ENCODE assay signal across 14 cellular contexts in genomic region chr3:25041871-25042584, GRCh38.
DNase-seq lines count a peak whose midpoint lies in the region; ATAC-seq and TF ChIP-seq lines count a peak whose summit lies in the region.
"Had no signal": no experiment of that assay in that cellular context is flagged by ENCODE, and none has a peak within 500 bp of the region (broad histone marks: within the 10 kb centered on the region; RNA-seq: fewer than 3 reads in every experiment).

No MANE protein-coding gene starts in this region.

- intact Hi-C loops in Right ventricle myocardium superior (cut with DNase I) (no loop called here), cardiac septum (cut with DNase I) (loop anchor here (2.0 to 5.0 kb wide), 2 partner anchors 385 to 550 kb away; no protein-coding TSS in a partner anchor), left ventricle myocardium superior (cut with micrococcal nuclease) (no loop called here)

- ATAC-seq in Right ventricle myocardium superior (ENCODE audit: poor library complexity) (peak; percentile 68), left ventricle myocardium superior (peak; percentile 85)
- ATAC-seq: GM23338 had no signal

- H3K27ac Mint-ChIP-seq in type B pancreatic cell, result no peak overlapping the region
- H3K27ac Mint-ChIP-seq: B cell; CD4-positive, alpha-beta T cell; GM23338 had no signal

- no peak overlapping the region for H3K4me3 Mint-ChIP-seq in type B pancreatic cell
- H3K4me3 Mint-ChIP-seq: B cell; CD4-positive, alpha-beta T cell; GM23338 had no signal

- no peaks in the 10 kb centered on the region for H3K36me3 Mint-ChIP-seq in type B pancreatic cell

- H3K9me3 Mint-ChIP-seq in type B pancreatic cell, result peaks cover 6% of the 10 kb centered on the region
- H3K9me3 Mint-ChIP-seq: GM23338 had no signal

- TF ChIP-seq CTCF in choroid plexus epithelial cell (conservative IDR thresholded peaks at IDR 0.05; ENCODE audit: low read depth, low read length) (peak; percentile 18), type B pancreatic cell (conservative IDR thresholded peaks at IDR 0.05) (no peak)

- H3K4me1 Mint-ChIP-seq in type B pancreatic cell (ENCODE audit: unreplicated experiment), result peaks cover 54% of the 10 kb centered on the region
- H3K4me1 Mint-ChIP-seq: B cell had no signal

- DNase-seq in Right ventricle myocardium superior (no peak), cardiac septum (ENCODE audit: low spot score) (no peak), choroid plexus epithelial cell (ENCODE audit: low read depth) (peak; percentile 17), left ventricle myocardium superior (no peak), NCI-H187 treated with DMSO at 0.1 percent for 48 hours (lab: John Stamatoyannopoulos, UW) (no peak), GF-D8 (lab: John Stamatoyannopoulos, UW) (no peak), type B pancreatic cell (ENCODE audit: extremely low spot score, unreplicated experiment) (no peak)
- DNase-seq: C1 segment of cervical spinal cord; Calu3; CD4-positive, alpha-beta T cell; DMS 273 treated with DMSO at 0.1 percent for 48 hours; H7 had no signal

- no peak overlapping the region for H3K4me3 ChIP-seq in choroid plexus epithelial cell (ENCODE audit: low read depth, low read length)
- H3K4me3 ChIP-seq: GM23338 had no signal

- no peaks in the 10 kb centered on the region for H3K27me3 Mint-ChIP-seq in type B pancreatic cell
- H3K27me3 Mint-ChIP-seq: B cell; CD4-positive, alpha-beta T cell had no signal
